8 cellular contexts compared by ENCODE assay signal in the genomic region with DNA sequence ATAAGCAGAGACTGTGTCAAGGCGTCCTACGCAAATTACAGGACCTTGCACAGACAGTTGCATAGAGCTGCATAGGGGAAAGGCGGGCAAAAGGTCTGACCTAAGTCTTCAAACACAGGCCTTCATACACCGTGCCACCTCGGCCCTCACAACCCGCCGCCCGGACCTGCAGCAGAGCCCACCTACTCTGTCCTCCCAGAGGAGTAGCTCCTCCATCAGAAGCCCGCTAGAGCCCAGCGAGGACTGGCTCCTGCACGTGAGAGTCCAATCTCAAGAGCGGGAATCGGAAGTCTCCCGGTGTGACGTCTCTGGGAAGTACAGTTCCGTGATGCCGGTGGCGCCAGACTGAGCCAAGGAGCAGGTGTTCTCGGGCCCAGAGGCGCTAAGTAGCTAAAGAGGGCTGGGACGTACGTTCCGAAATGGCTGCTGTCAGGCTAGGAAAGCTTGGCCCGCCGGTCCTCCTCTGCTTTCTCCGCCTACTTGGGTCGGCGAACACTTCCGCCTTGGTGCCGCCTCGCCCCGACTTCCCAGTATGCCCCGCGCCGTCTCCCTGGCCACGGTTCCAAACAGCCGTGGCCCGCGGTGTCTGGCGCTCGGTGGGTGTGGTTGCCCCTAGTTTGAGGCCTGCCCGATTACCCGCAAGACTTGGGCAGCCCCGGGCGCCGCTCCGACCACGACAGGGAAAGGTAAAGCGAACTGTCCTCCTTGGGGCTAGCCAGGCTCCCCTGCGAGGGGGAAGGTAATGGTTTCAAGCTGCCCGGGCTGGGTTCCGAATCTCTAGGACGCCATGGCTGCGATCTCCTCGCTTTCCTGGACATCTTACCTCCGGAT. TPM values are rescaled to one million over a fixed set of nuclear protein-coding genes. Genes with fewer than 3 reads are reported as not detected.
DNase-seq lines count a peak whose midpoint lies in the region; ATAC-seq and TF ChIP-seq lines count a peak whose summit lies in the region.

A gene with protein sequence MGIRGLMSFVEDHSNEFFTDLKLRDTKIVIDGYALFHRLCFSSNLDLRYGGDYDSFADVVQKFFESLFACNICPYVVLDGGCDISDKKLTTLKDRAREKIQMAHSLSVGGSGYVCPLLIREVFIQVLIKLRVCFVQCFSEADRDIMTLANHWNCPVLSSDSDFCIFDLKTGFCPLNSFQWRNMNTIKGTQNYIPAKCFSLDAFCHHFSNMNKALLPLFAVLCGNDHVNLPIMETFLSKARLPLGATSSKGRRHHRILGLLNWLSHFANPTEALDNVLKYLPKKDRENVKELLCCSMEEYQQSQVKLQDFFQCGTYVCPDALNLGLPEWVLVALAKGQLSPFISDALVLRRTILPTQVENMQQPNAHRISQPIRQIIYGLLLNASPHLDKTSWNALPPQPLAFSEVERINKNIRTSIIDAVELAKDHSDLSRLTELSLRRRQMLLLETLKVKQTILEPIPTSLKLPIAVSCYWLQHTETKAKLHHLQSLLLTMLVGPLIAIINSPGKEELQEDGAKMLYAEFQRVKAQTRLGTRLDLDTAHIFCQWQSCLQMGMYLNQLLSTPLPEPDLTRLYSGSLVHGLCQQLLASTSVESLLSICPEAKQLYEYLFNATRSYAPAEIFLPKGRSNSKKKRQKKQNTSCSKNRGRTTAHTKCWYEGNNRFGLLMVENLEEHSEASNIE (minus strand): TSS at position 505 of the 831 bp plus-strand sequence. CDS start 1,519 bp downstream, outside the sequence.
A gene with protein sequence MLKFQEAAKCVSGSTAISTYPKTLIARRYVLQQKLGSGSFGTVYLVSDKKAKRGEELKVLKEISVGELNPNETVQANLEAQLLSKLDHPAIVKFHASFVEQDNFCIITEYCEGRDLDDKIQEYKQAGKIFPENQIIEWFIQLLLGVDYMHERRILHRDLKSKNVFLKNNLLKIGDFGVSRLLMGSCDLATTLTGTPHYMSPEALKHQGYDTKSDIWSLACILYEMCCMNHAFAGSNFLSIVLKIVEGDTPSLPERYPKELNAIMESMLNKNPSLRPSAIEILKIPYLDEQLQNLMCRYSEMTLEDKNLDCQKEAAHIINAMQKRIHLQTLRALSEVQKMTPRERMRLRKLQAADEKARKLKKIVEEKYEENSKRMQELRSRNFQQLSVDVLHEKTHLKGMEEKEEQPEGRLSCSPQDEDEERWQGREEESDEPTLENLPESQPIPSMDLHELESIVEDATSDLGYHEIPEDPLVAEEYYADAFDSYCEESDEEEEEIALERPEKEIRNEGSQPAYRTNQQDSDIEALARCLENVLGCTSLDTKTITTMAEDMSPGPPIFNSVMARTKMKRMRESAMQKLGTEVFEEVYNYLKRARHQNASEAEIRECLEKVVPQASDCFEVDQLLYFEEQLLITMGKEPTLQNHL (plus strand): TSS at position 557 of the 831 bp plus-strand sequence. CDS start 2,832 bp downstream, outside the sequence.

- CTCF ChIA-PET in WTC11 (lab: Charles Lee): interaction anchor here (0.8 to 1.3 kb wide), 3 partner anchors 1003 to 1184 kb away, joined by 3 to 4 read pairs (median 3); a partner anchor contains a TSS

- peak within 1 kb of the TSS; percentile 46; the same call in 1 of the 2 replicates for H3K27ac Mint-ChIP-seq in WTC11

- no peak for TF ChIP-seq CTCF in WTC11 (IDR thresholded peaks at IDR 0.05)

- POLR2A ChIA-PET in WTC11 (lab: Charles Lee): interaction anchor here (0.5 to 1.1 kb wide), 3 partner anchors 8 to 472 kb away, joined by 3 to 4 read pairs (median 3); no protein-coding TSS in a partner anchor

- peaks cover 3% of the 10 kb centered on the region; the same call in 1 of the 2 replicates for H3K27me3 Mint-ChIP-seq in WTC11 (ENCODE audit: low read depth)

- H3K36me3 Mint-ChIP-seq in WTC11: peaks cover 13% of the 10 kb centered on the region

- peaks cover 15% of the 10 kb centered on the region for H3K4me1 Mint-ChIP-seq in WTC11

- peak; percentile 92 for DNase-seq in AG08395 (ENCODE audit: low spot score)
- peak; percentile 89 for DNase-seq in NCI-H2227 (lab: John Stamatoyannopoulos, UW; ENCODE audit: unreplicated experiment)
- DNase-seq in WTC11 (ENCODE audit: low spot score): peak; percentile 81
- DNase-seq in caudate nucleus (lab: John Stamatoyannopoulos, UW): peak in 60 of 61 donors; percentile 33 to 93 (median 80)
- DNase-seq in iris pigment epithelial cell (ENCODE audit: low read depth): peak; percentile 86
- peak; percentile 84 for DNase-seq in stimulated activated CD4-positive, alpha-beta T cell treated with anti-CD3 and anti-CD28 coated beads, Interleukin-12 subunit alpha, Interleukin-12 subunit beta, amount 100 ng/mL, for 4 hours

- H3K9me3 Mint-ChIP-seq in WTC11: no peaks in the 10 kb centered on the region

- peak within 1 kb of the TSS; percentile 86 for H3K27ac ChIP-seq in caudate nucleus (ENCODE audit: low read depth, low read length)

- peak within 1 kb of the TSS; percentile 72 for H3K4me3 Mint-ChIP-seq in WTC11

- ATAC-seq in GM18909 (IDR thresholded peaks at IDR 0.05; ENCODE audit: poor library complexity, unreplicated experiment) (peak; percentile 98), HG03159 (IDR thresholded peaks at IDR 0.05; ENCODE audit: unreplicated experiment) (peak; percentile 98), WTC11 (peak; percentile 98)

TF ChIP-seq in WTC11, 78 proteins besides CTCF, POLR2A, EP300 and RAD21 (continues in another document):
- TF ChIP-seq, protein P1, sequence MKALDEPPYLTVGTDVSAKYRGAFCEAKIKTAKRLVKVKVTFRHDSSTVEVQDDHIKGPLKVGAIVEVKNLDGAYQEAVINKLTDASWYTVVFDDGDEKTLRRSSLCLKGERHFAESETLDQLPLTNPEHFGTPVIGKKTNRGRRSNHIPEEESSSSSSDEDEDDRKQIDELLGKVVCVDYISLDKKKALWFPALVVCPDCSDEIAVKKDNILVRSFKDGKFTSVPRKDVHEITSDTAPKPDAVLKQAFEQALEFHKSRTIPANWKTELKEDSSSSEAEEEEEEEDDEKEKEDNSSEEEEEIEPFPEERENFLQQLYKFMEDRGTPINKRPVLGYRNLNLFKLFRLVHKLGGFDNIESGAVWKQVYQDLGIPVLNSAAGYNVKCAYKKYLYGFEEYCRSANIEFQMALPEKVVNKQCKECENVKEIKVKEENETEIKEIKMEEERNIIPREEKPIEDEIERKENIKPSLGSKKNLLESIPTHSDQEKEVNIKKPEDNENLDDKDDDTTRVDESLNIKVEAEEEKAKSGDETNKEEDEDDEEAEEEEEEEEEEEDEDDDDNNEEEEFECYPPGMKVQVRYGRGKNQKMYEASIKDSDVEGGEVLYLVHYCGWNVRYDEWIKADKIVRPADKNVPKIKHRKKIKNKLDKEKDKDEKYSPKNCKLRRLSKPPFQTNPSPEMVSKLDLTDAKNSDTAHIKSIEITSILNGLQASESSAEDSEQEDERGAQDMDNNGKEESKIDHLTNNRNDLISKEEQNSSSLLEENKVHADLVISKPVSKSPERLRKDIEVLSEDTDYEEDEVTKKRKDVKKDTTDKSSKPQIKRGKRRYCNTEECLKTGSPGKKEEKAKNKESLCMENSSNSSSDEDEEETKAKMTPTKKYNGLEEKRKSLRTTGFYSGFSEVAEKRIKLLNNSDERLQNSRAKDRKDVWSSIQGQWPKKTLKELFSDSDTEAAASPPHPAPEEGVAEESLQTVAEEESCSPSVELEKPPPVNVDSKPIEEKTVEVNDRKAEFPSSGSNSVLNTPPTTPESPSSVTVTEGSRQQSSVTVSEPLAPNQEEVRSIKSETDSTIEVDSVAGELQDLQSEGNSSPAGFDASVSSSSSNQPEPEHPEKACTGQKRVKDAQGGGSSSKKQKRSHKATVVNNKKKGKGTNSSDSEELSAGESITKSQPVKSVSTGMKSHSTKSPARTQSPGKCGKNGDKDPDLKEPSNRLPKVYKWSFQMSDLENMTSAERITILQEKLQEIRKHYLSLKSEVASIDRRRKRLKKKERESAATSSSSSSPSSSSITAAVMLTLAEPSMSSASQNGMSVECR (CRISPR knock-in tag; IDR thresholded peaks at IDR 0.05; ENCODE audit: borderline replicate concordance): no peak
- TF ChIP-seq, protein P2, sequence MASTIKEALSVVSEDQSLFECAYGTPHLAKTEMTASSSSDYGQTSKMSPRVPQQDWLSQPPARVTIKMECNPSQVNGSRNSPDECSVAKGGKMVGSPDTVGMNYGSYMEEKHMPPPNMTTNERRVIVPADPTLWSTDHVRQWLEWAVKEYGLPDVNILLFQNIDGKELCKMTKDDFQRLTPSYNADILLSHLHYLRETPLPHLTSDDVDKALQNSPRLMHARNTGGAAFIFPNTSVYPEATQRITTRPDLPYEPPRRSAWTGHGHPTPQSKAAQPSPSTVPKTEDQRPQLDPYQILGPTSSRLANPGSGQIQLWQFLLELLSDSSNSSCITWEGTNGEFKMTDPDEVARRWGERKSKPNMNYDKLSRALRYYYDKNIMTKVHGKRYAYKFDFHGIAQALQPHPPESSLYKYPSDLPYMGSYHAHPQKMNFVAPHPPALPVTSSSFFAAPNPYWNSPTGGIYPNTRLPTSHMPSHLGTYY (CRISPR knock-in tag; IDR thresholded peaks at IDR 0.05): no peak
- TF ChIP-seq, protein P3, sequence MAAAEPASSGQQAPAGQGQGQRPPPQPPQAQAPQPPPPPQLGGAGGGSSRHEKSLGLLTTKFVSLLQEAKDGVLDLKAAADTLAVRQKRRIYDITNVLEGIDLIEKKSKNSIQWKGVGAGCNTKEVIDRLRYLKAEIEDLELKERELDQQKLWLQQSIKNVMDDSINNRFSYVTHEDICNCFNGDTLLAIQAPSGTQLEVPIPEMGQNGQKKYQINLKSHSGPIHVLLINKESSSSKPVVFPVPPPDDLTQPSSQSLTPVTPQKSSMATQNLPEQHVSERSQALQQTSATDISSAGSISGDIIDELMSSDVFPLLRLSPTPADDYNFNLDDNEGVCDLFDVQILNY (CRISPR knock-in tag; IDR thresholded peaks at IDR 0.05): peak; percentile 58; the same call in 1 of the 2 replicates
- TF ChIP-seq, protein P4, sequence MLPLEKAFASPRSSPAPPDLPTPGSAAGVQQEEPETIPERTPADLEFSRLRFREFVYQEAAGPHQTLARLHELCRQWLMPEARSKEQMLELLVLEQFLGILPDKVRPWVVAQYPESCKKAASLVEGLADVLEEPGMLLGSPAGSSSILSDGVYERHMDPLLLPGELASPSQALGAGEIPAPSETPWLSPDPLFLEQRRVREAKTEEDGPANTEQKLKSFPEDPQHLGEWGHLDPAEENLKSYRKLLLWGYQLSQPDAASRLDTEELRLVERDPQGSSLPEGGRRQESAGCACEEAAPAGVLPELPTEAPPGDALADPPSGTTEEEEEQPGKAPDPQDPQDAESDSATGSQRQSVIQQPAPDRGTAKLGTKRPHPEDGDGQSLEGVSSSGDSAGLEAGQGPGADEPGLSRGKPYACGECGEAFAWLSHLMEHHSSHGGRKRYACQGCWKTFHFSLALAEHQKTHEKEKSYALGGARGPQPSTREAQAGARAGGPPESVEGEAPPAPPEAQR (CRISPR knock-in tag; IDR thresholded peaks at IDR 0.05): no peak
- 0 out of 2 replicates have a peak, but pooled peaks have one; percentile 64 for TF ChIP-seq CREB1 (CRISPR knock-in tag; IDR thresholded peaks at IDR 0.05)
- peak; percentile 75; the same call in 1 of the 2 replicates for TF ChIP-seq TP53 (CRISPR knock-in tag; IDR thresholded peaks at IDR 0.05)

RNA-seq across cellular contexts. Expression of the first gene that starts in this region (rescaled TPM):
- total RNA-seq in WTC11 (2021): 5.2 to 6.4 TPM (median 5.8 TPM) in 3 replicates

RNA-seq across cellular contexts. Expression of the second gene that starts in this region (rescaled TPM):
- 1.6 to 1.8 TPM (median 1.7 TPM) in 3 replicates for total RNA-seq in WTC11 (2021)

Comparison
In these comparisons a context has a peak if more than half of its experiments do, and no peak if none do; other contexts are left out.
1. Peak in every context shown above with its lines: DNase-seq, ATAC-seq and H3K27ac ChIP-seq.